ENCODE assay signal across 18 cellular contexts in the genomic region with DNA sequence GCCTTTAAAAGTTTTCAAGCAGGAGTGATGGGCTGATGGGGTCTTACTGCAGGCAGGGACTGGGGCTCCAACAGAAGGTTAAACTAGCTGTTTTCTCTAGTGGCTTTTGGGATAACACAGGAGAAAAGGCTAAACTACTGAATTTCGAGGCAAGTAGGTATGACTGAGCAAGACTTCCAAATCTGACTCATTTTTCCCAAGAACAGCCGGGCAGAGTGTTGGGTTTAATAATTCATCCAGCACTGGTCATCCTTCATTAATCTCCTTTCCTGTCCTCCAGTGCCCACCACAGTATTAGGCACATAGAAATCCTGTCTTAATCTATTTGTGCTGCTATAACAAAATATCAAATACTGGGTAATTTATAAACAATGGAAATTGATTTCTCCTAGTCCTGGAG. TPM values are rescaled to one million over a fixed set of nuclear protein-coding genes. Genes with fewer than 3 reads are reported as not detected.
DNase-seq lines count a peak whose midpoint lies in the region; ATAC-seq, FAIRE-seq and TF ChIP-seq lines count a peak whose summit lies in the region.
"Had no signal": no experiment of that assay in that cellular context is flagged by ENCODE, and none has a peak within 500 bp of the region (broad histone marks: within the 10 kb centered on the region; RNA-seq: fewer than 3 reads in every experiment).

No MANE protein-coding gene starts in this region.

- peak overlapping the region; percentile 13 for H3K4me2 ChIP-seq in smooth muscle cell

- no peak overlapping the region for H2AFZ ChIP-seq in smooth muscle cell (ENCODE audit: low read depth)

- no peaks in the 10 kb centered on the region for H3K27me3 ChIP-seq in smooth muscle cell (ENCODE audit: low read depth)

- 76% methylated on average over 2 of the region's 2 CpGs for WGBS in smooth muscle cell (ENCODE audit: low lambda C conversion rate)

- in situ Hi-C loops in Caki2 (cut with HindIII; ENCODE audit: low pct_unique_long_range_greater_than_20kb, low sequenced_read_pairs) = no loop called here

- no peaks in the 10 kb centered on the region for H3K36me3 ChIP-seq in smooth muscle cell (ENCODE audit: low read depth)
- H3K36me3 ChIP-seq: BE2C had no signal

- H3K27ac ChIP-seq in smooth muscle cell (ENCODE audit: low read depth) = no peak overlapping the region

- no peaks in the 10 kb centered on the region for H3F3A ChIP-seq in smooth muscle cell (ENCODE audit: low read depth)

- DNase-seq in Caki2 (ENCODE audit: low read depth) = peak; percentile 73
- peak; percentile 60 for DNase-seq in RCC 7860 (ENCODE audit: low spot score)
- peak; percentile 74 for DNase-seq in kidney tubule cell (ENCODE audit: low spot score)
- DNase-seq in smooth muscle cell (lab: John Stamatoyannopoulos, UW; ENCODE audit: unreplicated experiment) = no peak
- DNase-seq in HTR-8/SVneo (ENCODE audit: insufficient read length, low spot score) = no peak
- DNase-seq: BE2C; C1 segment of cervical spinal cord; CD4-positive, CD25-positive, alpha-beta regulatory T cell; CD8-positive, alpha-beta memory T cell; COR-L47; GDM1; GOT3; H7 had no signal

- ATAC-seq in HG02938 (IDR thresholded peaks at IDR 0.05; ENCODE audit: unreplicated experiment) = no peak
- ATAC-seq in HG03442 (IDR thresholded peaks at IDR 0.05; ENCODE audit: unreplicated experiment) = no peak
- ATAC-seq: HCT116 had no signal

- H3K9ac ChIP-seq in smooth muscle cell (ENCODE audit: low read depth) = no peak overlapping the region

- no peak for TF ChIP-seq CTCF in smooth muscle cell (IDR thresholded peaks at IDR 0.05; ENCODE audit: borderline replicate concordance, insufficient read depth, poor library complexity, severe bottlenecking)

- H3K79me2 ChIP-seq in smooth muscle cell (ENCODE audit: low read depth) = no peaks in the 10 kb centered on the region

- H3K4me1 ChIP-seq in smooth muscle cell (ENCODE audit: low read depth) = peaks cover 11% of the 10 kb centered on the region
- H3K4me1 ChIP-seq: BE2C had no signal

- H3K4me3 ChIP-seq in smooth muscle cell = no peak overlapping the region

- no peaks in the 10 kb centered on the region for H3K9me3 ChIP-seq in smooth muscle cell (replicated peaks; ENCODE audit: low read depth)
- H3K9me3 ChIP-seq: BE2C had no signal

- H4K20me1 ChIP-seq in smooth muscle cell (ENCODE audit: low read depth) = no peaks in the 10 kb centered on the region

- FAIRE-seq in RCC 7860 (lab: Jason Lieb, UNC) (peak; percentile 94), HTR-8/SVneo (lab: Jason Lieb, UNC) (no peak)
- FAIRE-seq: D721Med, GM12892 had no signal

RNA-seq across cellular contexts. Expression of a gene that starts 20.5 kb away (rescaled TPM):
- total RNA-seq in Caki2 (2014; rRNA removed; shearing (Covaris generic); ENCODE audit: low replicate concordance) = 7.5 and 25.3 TPM in 2 replicates
- total RNA-seq in smooth muscle cell = 54.4 and 76.8 TPM in 2 replicates
- polyA plus RNA-seq in smooth muscle cell = 50.7 and 70.9 TPM in 2 replicates
- total RNA-seq: CD8-positive, alpha-beta memory T cell had no signal
- polyA plus RNA-seq: CD4-positive, CD25-positive, alpha-beta regulatory T cell; CD8-positive, alpha-beta memory T cell had no signal

Comparison
In these comparisons a context has a peak if more than half of its experiments do, and no peak if none do; other contexts are left out.
1. DNase-seq: peak in Caki2 (single experiment), RCC 7860 (single experiment) and kidney tubule cell (single experiment); none in smooth muscle cell (single experiment) and HTR-8/SVneo (single experiment).